ENCODE assay signal across 14 cellular contexts in the genomic region with DNA sequence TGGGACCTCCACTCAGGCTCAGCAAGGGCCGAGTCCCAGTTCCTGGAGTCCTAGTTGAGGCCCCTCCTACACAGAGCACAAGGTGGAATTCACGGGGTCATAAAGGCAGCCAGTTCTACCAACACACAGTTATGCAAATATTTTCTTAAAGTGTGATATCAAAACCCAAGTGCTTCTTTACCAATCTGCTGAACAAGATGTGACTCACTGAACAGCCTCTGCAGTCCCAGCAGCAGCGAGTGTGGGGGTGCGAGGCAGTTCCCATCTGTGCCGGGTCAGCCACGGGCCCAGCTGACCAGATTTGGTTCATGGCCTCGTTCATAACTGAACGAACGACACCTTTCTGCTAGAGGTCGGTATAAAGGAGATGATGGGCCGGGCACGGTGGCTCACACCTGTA. TPM values are rescaled to one million over a fixed set of nuclear protein-coding genes. Genes with fewer than 3 reads are reported as not detected.
DNase-seq lines count a peak whose midpoint lies in the region; ATAC-seq and TF ChIP-seq lines count a peak whose summit lies in the region.
"Had no signal": no experiment of that assay in that cellular context is flagged by ENCODE, and none has a peak within 500 bp of the region (broad histone marks: within the 10 kb centered on the region; RNA-seq: fewer than 3 reads in every experiment).

No MANE protein-coding gene starts in this region.

- H3K4me1 Mint-ChIP-seq in Calu3 (ENCODE audit: low read depth, unreplicated experiment) (peaks cover 27% of the 10 kb centered on the region), memory B cell (peaks cover 21% of the 10 kb centered on the region), GM23338 (peaks cover 35% of the 10 kb centered on the region)
- H3K4me1 Mint-ChIP-seq in activated T-helper 17 cell treated with anti-CD3 and anti-CD28 coated beads, Interleukin-2, amount 50 U/mL, for 72 hours: peaks cover under 1% of the 10 kb centered on the region

- no peaks in the 10 kb centered on the region for H3K36me3 ChIP-seq in GM23338 (ENCODE audit: insufficient read depth)
- H3K36me3 ChIP-seq: colonic mucosa, esophagus muscularis mucosa had no signal

- CTCF ChIA-PET in Calu3 (lab: Charles Lee): no interaction called here

- intact Hi-C loops in Calu3 (cut with micrococcal nuclease; ENCODE audit: unreplicated experiment): loop anchor here (10.0 kb wide), 1 partner anchor 164 kb away; a partner anchor contains a TSS

- no TSS peak for BruUV-seq in Calu3 (replicated peaks; lab: Mats Ljungman, UMichigan)

- peaks cover 25% of the 10 kb centered on the region for H3K27me3 Mint-ChIP-seq in Calu3 (ENCODE audit: unreplicated experiment)
- peaks cover 2% of the 10 kb centered on the region for H3K27me3 Mint-ChIP-seq in activated T-helper 17 cell treated with anti-CD3 and anti-CD28 coated beads, Interleukin-2, amount 50 U/mL, for 72 hours
- peaks cover 9% of the 10 kb centered on the region for H3K27me3 Mint-ChIP-seq in memory B cell
- peaks cover 10% of the 10 kb centered on the region for H3K27me3 Mint-ChIP-seq in GM23338 (ENCODE audit: insufficient read depth, low read depth, poor library complexity)

- H3K4me2 ChIP-seq in GM23338: no peak overlapping the region
- H3K4me2 ChIP-seq: hepatocyte had no signal

- ATAC-seq in activated T-helper 17 cell treated with anti-CD3 and anti-CD28 coated beads, Interleukin-2, amount 50 U/mL, for 72 hours (replicated peaks): peak; percentile 20
- peak; percentile 11 for ATAC-seq in memory B cell (ENCODE audit: low read depth)
- ATAC-seq in GM23338: no peak

- H3K9me3 Mint-ChIP-seq in Calu3 (ENCODE audit: low read depth, unreplicated experiment): no peaks in the 10 kb centered on the region
- no peaks in the 10 kb centered on the region for H3K9me3 Mint-ChIP-seq in activated T-helper 17 cell treated with anti-CD3 and anti-CD28 coated beads, Interleukin-2, amount 50 U/mL, for 72 hours
- no peaks in the 10 kb centered on the region for H3K9me3 Mint-ChIP-seq in memory B cell
- H3K9me3 Mint-ChIP-seq in GM23338: no peaks in the 10 kb centered on the region
- H3K9me3 Mint-ChIP-seq: CD4-positive, alpha-beta memory T cell; naive thymus-derived CD8-positive, alpha-beta T cell had no signal

- no peaks in the 10 kb centered on the region for H4K20me1 ChIP-seq in GM23338 (replicated peaks; ENCODE audit: insufficient read depth)

- peaks cover 12% of the 10 kb centered on the region; the same call in 1 of the 2 replicates for H3K4me1 ChIP-seq in GM23338 (ENCODE audit: insufficient read depth)

- H3F3A ChIP-seq in GM23338 (replicated peaks; ENCODE audit: low read depth): peaks cover 6% of the 10 kb centered on the region; the same call in 1 of the 2 replicates

- H3K4me3 Mint-ChIP-seq in Calu3 (ENCODE audit: low read depth, unreplicated experiment) (peak overlapping the region; percentile 49), memory B cell (peak overlapping the region; percentile 56), GM23338 (no peak overlapping the region)
- peak overlapping the region; percentile 83 for H3K4me3 Mint-ChIP-seq in activated T-helper 17 cell treated with anti-CD3 and anti-CD28 coated beads, Interleukin-2, amount 50 U/mL, for 72 hours

- TF ChIP-seq CTCF in Calu3 (IDR thresholded peaks at IDR 0.05; ENCODE audit: unreplicated experiment) (no peak), GM23338 (conservative IDR thresholded peaks at IDR 0.05; ENCODE audit: low read depth in 2 of 2) (no peak)

- no peaks in the 10 kb centered on the region for H3K9me2 ChIP-seq in GM23338 (ENCODE audit: insufficient read depth)

- no peaks in the 10 kb centered on the region for H3K79me2 ChIP-seq in GM23338 (replicated peaks; ENCODE audit: insufficient read depth)

- H3K27ac ChIP-seq in GM23338 (ENCODE audit: low read depth): no peak overlapping the region
- H3K27ac ChIP-seq: colonic mucosa, esophagus muscularis mucosa, hepatocyte, skin epidermis had no signal

- no peaks in the 10 kb centered on the region for H3K27me3 ChIP-seq in GM23338 (ENCODE audit: insufficient read depth)
- H3K27me3 ChIP-seq: hepatocyte had no signal

- no peak overlapping the region for H2AFZ ChIP-seq in GM23338
- H2AFZ ChIP-seq: hepatocyte had no signal

- H3K27ac Mint-ChIP-seq in Calu3 (ENCODE audit: unreplicated experiment) (no peak overlapping the region), memory B cell (peak overlapping the region; percentile 82), GM23338 (no peak overlapping the region)
- peak overlapping the region; percentile 51 for H3K27ac Mint-ChIP-seq in activated T-helper 17 cell treated with anti-CD3 and anti-CD28 coated beads, Interleukin-2, amount 50 U/mL, for 72 hours
- H3K27ac Mint-ChIP-seq: CD4-positive, alpha-beta memory T cell had no signal

- H3K36me3 Mint-ChIP-seq in Calu3 (ENCODE audit: insufficient read depth, unreplicated experiment) (peaks cover 17% of the 10 kb centered on the region), memory B cell (peaks cover 3% of the 10 kb centered on the region), GM23338 (ENCODE audit: low read depth) (no peaks in the 10 kb centered on the region)
- H3K36me3 Mint-ChIP-seq in activated T-helper 17 cell treated with anti-CD3 and anti-CD28 coated beads, Interleukin-2, amount 50 U/mL, for 72 hours (ENCODE audit: low read depth): peaks cover 5% of the 10 kb centered on the region
- H3K36me3 Mint-ChIP-seq: CD4-positive, alpha-beta memory T cell; naive thymus-derived CD8-positive, alpha-beta T cell had no signal

- no peak overlapping the region for H3K4me3 ChIP-seq in GM23338
- H3K4me3 ChIP-seq: colonic mucosa, esophagus muscularis mucosa, hepatocyte, skin epidermis had no signal

- DNase-seq in Calu3 (peak; percentile 50), HCEC 1CT (peak; percentile 58), memory B cell (ENCODE audit: low spot score in 2 of 2) (no peak), GM23338 (ENCODE audit: low spot score) (no peak), NCI-H2081 treated with DMSO at 0.1 percent for 48 hours (lab: John Stamatoyannopoulos, UW) (no peak), kidney tubule cell (ENCODE audit: low spot score) (no peak), DMS153 treated with DMSO at 0.1 percent for 48 hours (lab: John Stamatoyannopoulos, UW; ENCODE audit: unreplicated experiment) (no peak)

TF ChIP-seq in GM23338, 12 proteins besides CTCF, POLR2A, EP300 and RAD21:
- TF ChIP-seq ZNF331 (CRISPR knock-in tag; IDR thresholded peaks at IDR 0.05; ENCODE audit: low read depth): no peak
- TF ChIP-seq POLR2AphosphoS5 (IDR thresholded peaks at IDR 0.05; ENCODE audit: low read depth): no peak
- TF ChIP-seq, protein P1, sequence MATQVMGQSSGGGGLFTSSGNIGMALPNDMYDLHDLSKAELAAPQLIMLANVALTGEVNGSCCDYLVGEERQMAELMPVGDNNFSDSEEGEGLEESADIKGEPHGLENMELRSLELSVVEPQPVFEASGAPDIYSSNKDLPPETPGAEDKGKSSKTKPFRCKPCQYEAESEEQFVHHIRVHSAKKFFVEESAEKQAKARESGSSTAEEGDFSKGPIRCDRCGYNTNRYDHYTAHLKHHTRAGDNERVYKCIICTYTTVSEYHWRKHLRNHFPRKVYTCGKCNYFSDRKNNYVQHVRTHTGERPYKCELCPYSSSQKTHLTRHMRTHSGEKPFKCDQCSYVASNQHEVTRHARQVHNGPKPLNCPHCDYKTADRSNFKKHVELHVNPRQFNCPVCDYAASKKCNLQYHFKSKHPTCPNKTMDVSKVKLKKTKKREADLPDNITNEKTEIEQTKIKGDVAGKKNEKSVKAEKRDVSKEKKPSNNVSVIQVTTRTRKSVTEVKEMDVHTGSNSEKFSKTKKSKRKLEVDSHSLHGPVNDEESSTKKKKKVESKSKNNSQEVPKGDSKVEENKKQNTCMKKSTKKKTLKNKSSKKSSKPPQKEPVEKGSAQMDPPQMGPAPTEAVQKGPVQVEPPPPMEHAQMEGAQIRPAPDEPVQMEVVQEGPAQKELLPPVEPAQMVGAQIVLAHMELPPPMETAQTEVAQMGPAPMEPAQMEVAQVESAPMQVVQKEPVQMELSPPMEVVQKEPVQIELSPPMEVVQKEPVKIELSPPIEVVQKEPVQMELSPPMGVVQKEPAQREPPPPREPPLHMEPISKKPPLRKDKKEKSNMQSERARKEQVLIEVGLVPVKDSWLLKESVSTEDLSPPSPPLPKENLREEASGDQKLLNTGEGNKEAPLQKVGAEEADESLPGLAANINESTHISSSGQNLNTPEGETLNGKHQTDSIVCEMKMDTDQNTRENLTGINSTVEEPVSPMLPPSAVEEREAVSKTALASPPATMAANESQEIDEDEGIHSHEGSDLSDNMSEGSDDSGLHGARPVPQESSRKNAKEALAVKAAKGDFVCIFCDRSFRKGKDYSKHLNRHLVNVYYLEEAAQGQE (IDR thresholded peaks at IDR 0.05; ENCODE audit: unreplicated experiment): no peak
- no peak for TF ChIP-seq CREB1 (CRISPR knock-in tag; IDR thresholded peaks at IDR 0.05; ENCODE audit: low read depth)

RNA-seq across cellular contexts. Expression of a gene that starts 4.5 kb away (rescaled TPM):
- 39.9 and 43.7 TPM in 2 replicates for total RNA-seq in Calu3 (2022)
- 10 to 100 TPM; 52.0 to 79.9 TPM for total RNA-seq in activated T-helper 17 cell treated with anti-CD3 and anti-CD28 coated beads, Interleukin-2, amount 50 U/mL, for 72 hours
- 15.0 and 21.0 TPM in 2 replicates for total RNA-seq in GM23338 (2014; rRNA removed; shearing (Covaris generic))
- polyA plus RNA-seq in GM23338 (2016; fragmentation: Nextera tagmentation; extraction: Ambion mirVana): 54.4 and 58.9 TPM in 2 replicates

RNA-seq across cellular contexts. Expression of a gene that starts 9.1 kb away (rescaled TPM):
- not detected in 2 replicates for total RNA-seq in Calu3 (2022)
- total RNA-seq in activated T-helper 17 cell treated with anti-CD3 and anti-CD28 coated beads, Interleukin-2, amount 50 U/mL, for 72 hours: under 1 TPM; 0.13 to 0.22 TPM
- 0.21 TPM in 1 of 2 replicates, not detected in the other for total RNA-seq in GM23338 (2014; rRNA removed; shearing (Covaris generic))
- polyA plus RNA-seq in GM23338 (2016; fragmentation: Nextera tagmentation; extraction: Ambion mirVana): not detected in 2 replicates
- total RNA-seq: CD4-positive, alpha-beta memory T cell; hepatocyte; naive thymus-derived CD8-positive, alpha-beta T cell had no signal
- polyA plus RNA-seq: CD4-positive, alpha-beta memory T cell; naive thymus-derived CD8-positive, alpha-beta T cell had no signal

RNA-seq across cellular contexts. Expression of a gene that starts 20.8 kb away (rescaled TPM):
- 17.2 and 17.8 TPM in 2 replicates for total RNA-seq in Calu3 (2022)
- 10 to 100 TPM; 38.6 to 49.4 TPM for total RNA-seq in activated T-helper 17 cell treated with anti-CD3 and anti-CD28 coated beads, Interleukin-2, amount 50 U/mL, for 72 hours
- total RNA-seq in GM23338 (2014; rRNA removed; shearing (Covaris generic)): 15.0 and 19.7 TPM in 2 replicates
- polyA plus RNA-seq in GM23338 (2016; fragmentation: Nextera tagmentation; extraction: Ambion mirVana): 12.5 and 13.1 TPM in 2 replicates

RNA-seq across cellular contexts. Expression of a gene that starts 21.3 kb away (rescaled TPM):
- 0.17 and 0.33 TPM in 2 replicates for total RNA-seq in Calu3 (2022)
- total RNA-seq in activated T-helper 17 cell treated with anti-CD3 and anti-CD28 coated beads, Interleukin-2, amount 50 U/mL, for 72 hours: under 1 TPM; 0.48 to 0.56 TPM
- total RNA-seq in GM23338 (2014; rRNA removed; shearing (Covaris generic)): 0.74 and 1.1 TPM in 2 replicates
- 0.24 and 0.27 TPM in 2 replicates for polyA plus RNA-seq in GM23338 (2016; fragmentation: Nextera tagmentation; extraction: Ambion mirVana)

RNA-seq across cellular contexts. Expression of a gene that starts 22.6 kb away (rescaled TPM):
- 4.9 and 5.0 TPM in 2 replicates for total RNA-seq in Calu3 (2022)
- total RNA-seq in activated T-helper 17 cell treated with anti-CD3 and anti-CD28 coated beads, Interleukin-2, amount 50 U/mL, for 72 hours: 10 to 100 TPM; 12.8 to 21.5 TPM
- 0.73 and 0.85 TPM in 2 replicates for total RNA-seq in GM23338 (2014; rRNA removed; shearing (Covaris generic))
- 0.68 and 0.82 TPM in 2 replicates for polyA plus RNA-seq in GM23338 (2016; fragmentation: Nextera tagmentation; extraction: Ambion mirVana)

Comparison
In these comparisons a context has a peak if more than half of its experiments do, and no peak if none do; other contexts are left out.
1. DNase-seq: peak in Calu3 (single experiment) and HCEC 1CT (single experiment); none in memory B cell (0 of 2), GM23338 (single experiment), NCI-H2081 treated with DMSO at 0.1 percent for 48 hours (single experiment), kidney tubule cell (single experiment) and DMS153 treated with DMSO at 0.1 percent for 48 hours (single experiment).
2. H3K27ac Mint-ChIP-seq: peak in activated T-helper 17 cell treated with anti-CD3 and anti-CD28 coated beads, Interleukin-2, amount 50 U/mL, for 72 hours (single experiment) and memory B cell (single experiment); none in Calu3 (single experiment) and GM23338 (single experiment).